Comparison of ENCODE assay signal across 8 cellular contexts in the genomic region with DNA sequence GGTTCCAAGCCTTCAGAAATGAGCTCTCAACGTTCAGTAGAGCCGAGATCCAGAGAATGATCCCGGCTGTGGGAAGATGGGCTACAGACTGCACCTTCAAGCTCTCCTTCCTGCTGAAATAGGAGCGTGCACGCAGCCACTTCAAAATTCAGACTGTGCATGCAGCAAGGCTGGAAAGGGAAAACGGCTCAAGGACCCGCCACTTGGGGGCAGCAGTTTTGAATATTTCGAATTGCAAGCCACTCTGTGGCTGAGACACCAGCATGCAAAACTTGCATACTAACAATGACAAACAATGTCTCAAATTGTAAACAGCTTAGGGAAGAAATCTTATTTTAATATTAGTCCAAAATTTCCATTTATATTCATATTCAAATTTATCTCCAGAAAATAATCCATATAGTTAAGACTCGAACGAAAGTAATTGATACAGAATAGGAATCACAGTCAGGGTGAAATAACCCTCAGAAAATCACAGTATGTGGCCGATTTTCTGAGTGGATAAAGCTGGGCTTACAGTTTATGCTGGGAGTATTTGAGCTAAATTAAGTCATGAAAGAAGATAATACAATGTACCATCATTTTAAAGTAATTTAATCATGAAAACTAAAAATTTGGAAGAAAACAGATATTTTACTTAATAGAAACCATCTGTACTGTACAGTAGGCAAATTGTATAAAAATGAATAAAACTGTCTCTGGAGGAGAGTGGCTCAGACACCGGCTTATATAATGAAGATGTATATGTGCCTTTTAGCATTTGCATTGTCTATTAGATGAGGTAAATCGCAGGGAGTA.
DNase-seq lines count a peak whose midpoint lies in the region; ATAC-seq and TF ChIP-seq lines count a peak whose summit lies in the region.

No MANE protein-coding gene starts in this region.

- WGBS in prostate gland: 30% methylated on average over 13 of the region's 13 CpGs

- no peak overlapping the region for H3K4me3 Mint-ChIP-seq in HFFc6

- DNase-seq in EH (ENCODE audit: low read depth) (peak; percentile 6), HFFc6 (peak; percentile 43), NOMO-1 treated with DMSO at 0.1 percent for 48 hours (lab: John Stamatoyannopoulos, UW; ENCODE audit: unreplicated experiment) (peak; percentile 28), globus pallidus (ENCODE audit: low spot score) (peak; percentile 45), prostate gland (ENCODE audit: low spot score) (peak; percentile 33), NCI-H446 treated with DMSO at 0.1 percent for 48 hours (lab: John Stamatoyannopoulos, UW) (no peak)
- DNase-seq in activated T-helper 1 cell treated with anti-CD3 and anti-CD28 coated beads, Interleukin-2, amount 50 U/mL, for 16 hours (ENCODE audit: low read depth in 1 of 2, low spot score in 1 of 2): peak; percentile 12 to 18

- H3K27me3 ChIP-seq in prostate gland (replicated peaks; ENCODE audit: insufficient read depth): peaks cover 18% of the 10 kb centered on the region

- intact Hi-C loops in prostate gland (cut with DNase I): no loop called here

- H3K4me1 Mint-ChIP-seq in HFFc6 (ENCODE audit: low read depth): no peaks in the 10 kb centered on the region

- H3K36me3 ChIP-seq in prostate gland: no peaks in the 10 kb centered on the region

- ATAC-seq in GM18505 (IDR thresholded peaks at IDR 0.05; ENCODE audit: unreplicated experiment): no peak

- peaks cover 10% of the 10 kb centered on the region for H3K9me3 Mint-ChIP-seq in HFFc6

- TF ChIP-seq POLR2A in prostate gland (IDR thresholded peaks at IDR 0.05) (no peak), GM18505 (IDR thresholded peaks at IDR 0.05; ENCODE audit: borderline replicate concordance, extremely low read depth, insufficient read depth, insufficient read length) (no peak)

- no peak overlapping the region for H3K4me3 ChIP-seq in prostate gland

- H3K9me3 ChIP-seq in prostate gland: no peaks in the 10 kb centered on the region

- H3K27ac ChIP-seq in prostate gland: no peak overlapping the region

- no peak overlapping the region for H3K27ac Mint-ChIP-seq in HFFc6

- H3K27me3 Mint-ChIP-seq in HFFc6 (ENCODE audit: insufficient read depth): peaks cover 3% of the 10 kb centered on the region; the same call in 1 of the 2 replicates

- H3K4me1 ChIP-seq in prostate gland (replicated peaks): no peaks in the 10 kb centered on the region

- H3K36me3 Mint-ChIP-seq in HFFc6 (ENCODE audit: low read depth): no peaks in the 10 kb centered on the region

- TF ChIP-seq CTCF in HFFc6 (IDR thresholded peaks at IDR 0.05): peak; percentile 70
- TF ChIP-seq CTCF in prostate gland (IDR thresholded peaks at IDR 0.05): peak in 3 of 4 experiments; percentile 43 to 53 (median 52)
